In genomic region chr2:73112026-73112912, GRCh38 we compare ENCODE assay signal across 8 cellular contexts. TPM values are rescaled to one million over a fixed set of nuclear protein-coding genes. Genes with fewer than 3 reads are reported as not detected.
A peak's percentile ranks its signal among the peaks of the same experiment; 100 is the strongest.
DNase-seq lines count a peak whose midpoint lies in the region; ATAC-seq and TF ChIP-seq lines count a peak whose summit lies in the region.

No MANE protein-coding gene starts in this region.

- H3K4me1 ChIP-seq in Peyer's patch, result peaks cover 5 to 20% (median 11%) of the 10 kb centered on the region in 4 donors

- TF ChIP-seq CTCF in Peyer's patch (IDR thresholded peaks at IDR 0.05) (no peak), brain microvascular endothelial cell (IDR thresholded peaks at IDR 0.05; ENCODE audit: low read depth, low read length, missing control alignments) (no peak)

- DNase-seq in NCI-H2227 (lab: John Stamatoyannopoulos, UW; ENCODE audit: unreplicated experiment) (peak; percentile 55), NCI-H2227 treated with DMSO at 0.1 percent for 48 hours (lab: John Stamatoyannopoulos, UW) (no peak), Peyer's patch (peak; percentile 19 to 60 (median 54)), brain microvascular endothelial cell (no peak), islet precursor cell (peak; percentile 75), pons (ENCODE audit: low spot score) (no peak)
- peak; percentile 6 for DNase-seq in stimulated activated CD4-positive, alpha-beta T cell treated with anti-CD3 and anti-CD28 coated beads, Interleukin-2, amount 100 ng/mL, for 4 hours (ENCODE audit: low read depth)

- H3K36me3 ChIP-seq in Peyer's patch (no peaks in the 10 kb centered on the region), brain microvascular endothelial cell (replicated peaks) (no peaks in the 10 kb centered on the region)

- no peak for TF ChIP-seq POLR2A in Peyer's patch (IDR thresholded peaks at IDR 0.05)

- H3K27me3 ChIP-seq in Peyer's patch (no peaks in the 10 kb centered on the region), brain microvascular endothelial cell (replicated peaks) (no peaks in the 10 kb centered on the region)

- H3K9me3 ChIP-seq in Peyer's patch, result no peaks in the 10 kb centered on the region

- in situ Hi-C loops in brain microvascular endothelial cell (cut with HindIII; ENCODE audit: low pct_ligation_motif_present, low sequenced_read_pairs), result no loop called here

- H3K4me3 ChIP-seq in Peyer's patch, result peak overlapping the region; percentile 58 to 93 (median 89)
- peak overlapping the region; percentile 75 for H3K4me3 ChIP-seq in brain microvascular endothelial cell (ENCODE audit: low read depth, low read length)

- peak overlapping the region; percentile 28 to 90 (median 70) for H3K27ac ChIP-seq in Peyer's patch
- peak overlapping the region; percentile 87 for H3K27ac ChIP-seq in brain microvascular endothelial cell

- ATAC-seq in HG02763 (IDR thresholded peaks at IDR 0.05; ENCODE audit: unreplicated experiment), result peak; percentile 11

RNA-seq across cellular contexts. Expression of gene RAB11FIP5, which starts 0.5 kb away (rescaled TPM):
- 10 to 100 TPM in 1 of 4 donors, 1 to 10 TPM in 3; 5.1 to 10.7 (median 9.3) TPM for total RNA-seq in Peyer's patch

RNA-seq across cellular contexts. Expression of gene SFXN5, which starts 40.8 kb away (rescaled TPM):
- 10 to 100 TPM; 22.9 to 55.4 (median 41.2) TPM for total RNA-seq in Peyer's patch

Comparison
In these comparisons a context has a peak if more than half of its experiments do, and no peak if none do; other contexts are left out.
1. DNase-seq: peak in NCI-H2227 (single experiment), Peyer's patch (3 of 3), islet precursor cell (single experiment) and stimulated activated CD4-positive, alpha-beta T cell treated with anti-CD3 and anti-CD28 coated beads, Interleukin-2, amount 100 ng/mL, for 4 hours (single experiment); none in NCI-H2227 treated with DMSO at 0.1 percent for 48 hours (single experiment), brain microvascular endothelial cell (single experiment) and pons (single experiment).